In genomic region chr2:70270323-70270722, GRCh38 we compare ENCODE assay signal across 1 cellular context.
TF ChIP-seq lines count a peak whose summit lies in the region.

No MANE protein-coding gene starts in this region.

TF ChIP-seq in HepG2, 621 proteins besides CTCF, POLR2A, EP300 and RAD21:
- TF ChIP-seq ISX (CRISPR knock-in tag; conservative IDR thresholded peaks at IDR 0.05) (no peak), IRF1 (CRISPR knock-in tag; IDR thresholded peaks at IDR 0.05; ENCODE audit: low read depth) (no peak), ZNF276 (CRISPR knock-in tag; IDR thresholded peaks at IDR 0.05; ENCODE audit: low read depth) (no peak), RFX3 (CRISPR knock-in tag; IDR thresholded peaks at IDR 0.05) (no peak), ZSCAN5A (CRISPR knock-in tag; IDR thresholded peaks at IDR 0.05; ENCODE audit: borderline replicate concordance) (no peak), PAF1 (CRISPR knock-in tag; IDR thresholded peaks at IDR 0.05) (no peak), GZF1 (CRISPR knock-in tag; IDR thresholded peaks at IDR 0.05) (0 out of 2 replicates have a peak, but pooled peaks have one; percentile 26), HNF1B (CRISPR knock-in tag; IDR thresholded peaks at IDR 0.05) (0 out of 2 replicates have a peak, but pooled peaks have one; percentile 9), ASH2L (IDR thresholded peaks at IDR 0.05; ENCODE audit: insufficient read length, low read depth, low read length) (peak; percentile 6), ZEB1 (IDR thresholded peaks at IDR 0.05; ENCODE audit: insufficient replicate concordance, low read depth) (no peak), ZNF317 (CRISPR knock-in tag; IDR thresholded peaks at IDR 0.05) (no peak), MTF1 (CRISPR knock-in tag; IDR thresholded peaks at IDR 0.05) (no peak), PHF5A (CRISPR knock-in tag; IDR thresholded peaks at IDR 0.05; ENCODE audit: low read depth, unreplicated experiment) (no peak), CHD2 (IDR thresholded peaks at IDR 0.05; ENCODE audit: low read depth, low read length) (no peak), RAD51 (IDR thresholded peaks at IDR 0.05; ENCODE audit: borderline replicate concordance) (peak; percentile 19; the same call in 1 of the 2 replicates), ZNF446 (CRISPR knock-in tag; IDR thresholded peaks at IDR 0.05) (no peak), USF2 (IDR thresholded peaks at IDR 0.05; ENCODE audit: low read depth, low read length) (no peak; the same call in 1 of the 2 replicates), USF2 (CRISPR knock-in tag; IDR thresholded peaks at IDR 0.05; ENCODE audit: borderline replicate concordance) (peak; percentile 61; the same call in 1 of the 2 replicates), TOE1 (CRISPR knock-in tag; IDR thresholded peaks at IDR 0.05) (no peak), KDM4B (CRISPR knock-in tag; IDR thresholded peaks at IDR 0.05) (no peak), GLI4 (CRISPR knock-in tag; IDR thresholded peaks at IDR 0.05; ENCODE audit: borderline replicate concordance) (no peak)
- TF ChIP-seq, protein P1, sequence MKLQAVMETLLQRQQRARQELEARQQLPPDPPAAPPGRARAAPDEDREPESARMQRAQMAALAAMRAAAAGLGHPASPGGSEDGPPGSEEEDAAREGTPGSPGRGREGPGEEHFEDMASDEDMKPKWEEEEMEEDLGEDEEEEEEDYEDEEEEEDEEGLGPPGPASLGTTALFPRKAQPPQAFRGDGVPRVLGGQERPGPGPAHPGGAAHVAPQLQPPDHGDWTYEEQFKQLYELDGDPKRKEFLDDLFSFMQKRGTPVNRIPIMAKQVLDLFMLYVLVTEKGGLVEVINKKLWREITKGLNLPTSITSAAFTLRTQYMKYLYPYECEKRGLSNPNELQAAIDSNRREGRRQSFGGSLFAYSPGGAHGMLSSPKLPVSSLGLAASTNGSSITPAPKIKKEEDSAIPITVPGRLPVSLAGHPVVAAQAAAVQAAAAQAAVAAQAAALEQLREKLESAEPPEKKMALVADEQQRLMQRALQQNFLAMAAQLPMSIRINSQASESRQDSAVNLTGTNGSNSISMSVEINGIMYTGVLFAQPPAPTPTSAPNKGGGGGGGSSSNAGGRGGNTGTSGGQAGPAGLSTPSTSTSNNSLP (IDR thresholded peaks at IDR 0.05; ENCODE audit: low read depth, low read length): no peak
- TF ChIP-seq, protein P2, sequence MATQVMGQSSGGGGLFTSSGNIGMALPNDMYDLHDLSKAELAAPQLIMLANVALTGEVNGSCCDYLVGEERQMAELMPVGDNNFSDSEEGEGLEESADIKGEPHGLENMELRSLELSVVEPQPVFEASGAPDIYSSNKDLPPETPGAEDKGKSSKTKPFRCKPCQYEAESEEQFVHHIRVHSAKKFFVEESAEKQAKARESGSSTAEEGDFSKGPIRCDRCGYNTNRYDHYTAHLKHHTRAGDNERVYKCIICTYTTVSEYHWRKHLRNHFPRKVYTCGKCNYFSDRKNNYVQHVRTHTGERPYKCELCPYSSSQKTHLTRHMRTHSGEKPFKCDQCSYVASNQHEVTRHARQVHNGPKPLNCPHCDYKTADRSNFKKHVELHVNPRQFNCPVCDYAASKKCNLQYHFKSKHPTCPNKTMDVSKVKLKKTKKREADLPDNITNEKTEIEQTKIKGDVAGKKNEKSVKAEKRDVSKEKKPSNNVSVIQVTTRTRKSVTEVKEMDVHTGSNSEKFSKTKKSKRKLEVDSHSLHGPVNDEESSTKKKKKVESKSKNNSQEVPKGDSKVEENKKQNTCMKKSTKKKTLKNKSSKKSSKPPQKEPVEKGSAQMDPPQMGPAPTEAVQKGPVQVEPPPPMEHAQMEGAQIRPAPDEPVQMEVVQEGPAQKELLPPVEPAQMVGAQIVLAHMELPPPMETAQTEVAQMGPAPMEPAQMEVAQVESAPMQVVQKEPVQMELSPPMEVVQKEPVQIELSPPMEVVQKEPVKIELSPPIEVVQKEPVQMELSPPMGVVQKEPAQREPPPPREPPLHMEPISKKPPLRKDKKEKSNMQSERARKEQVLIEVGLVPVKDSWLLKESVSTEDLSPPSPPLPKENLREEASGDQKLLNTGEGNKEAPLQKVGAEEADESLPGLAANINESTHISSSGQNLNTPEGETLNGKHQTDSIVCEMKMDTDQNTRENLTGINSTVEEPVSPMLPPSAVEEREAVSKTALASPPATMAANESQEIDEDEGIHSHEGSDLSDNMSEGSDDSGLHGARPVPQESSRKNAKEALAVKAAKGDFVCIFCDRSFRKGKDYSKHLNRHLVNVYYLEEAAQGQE (IDR thresholded peaks at IDR 0.05; ENCODE audit: borderline replicate concordance in 1 of 2, low read depth in 1 of 2, low read length in 2 of 2): no peak
- TF ChIP-seq, protein P3, sequence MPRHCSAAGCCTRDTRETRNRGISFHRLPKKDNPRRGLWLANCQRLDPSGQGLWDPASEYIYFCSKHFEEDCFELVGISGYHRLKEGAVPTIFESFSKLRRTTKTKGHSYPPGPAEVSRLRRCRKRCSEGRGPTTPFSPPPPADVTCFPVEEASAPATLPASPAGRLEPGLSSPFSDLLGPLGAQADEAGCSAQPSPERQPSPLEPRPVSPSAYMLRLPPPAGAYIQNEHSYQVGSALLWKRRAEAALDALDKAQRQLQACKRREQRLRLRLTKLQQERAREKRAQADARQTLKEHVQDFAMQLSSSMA (CRISPR knock-in tag; IDR thresholded peaks at IDR 0.05): peak; percentile 58; the same call in 1 of the 2 replicates
- TF ChIP-seq, protein P4, sequence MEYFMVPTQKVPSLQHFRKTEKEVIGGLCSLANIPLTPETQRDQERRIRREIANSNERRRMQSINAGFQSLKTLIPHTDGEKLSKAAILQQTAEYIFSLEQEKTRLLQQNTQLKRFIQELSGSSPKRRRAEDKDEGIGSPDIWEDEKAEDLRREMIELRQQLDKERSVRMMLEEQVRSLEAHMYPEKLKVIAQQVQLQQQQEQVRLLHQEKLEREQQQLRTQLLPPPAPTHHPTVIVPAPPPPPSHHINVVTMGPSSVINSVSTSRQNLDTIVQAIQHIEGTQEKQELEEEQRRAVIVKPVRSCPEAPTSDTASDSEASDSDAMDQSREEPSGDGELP (IDR thresholded peaks at IDR 0.05; ENCODE audit: borderline replicate concordance, low read depth): 0 out of 2 replicates have a peak, but pooled peaks have one; percentile 41
- TF ChIP-seq, protein P5, sequence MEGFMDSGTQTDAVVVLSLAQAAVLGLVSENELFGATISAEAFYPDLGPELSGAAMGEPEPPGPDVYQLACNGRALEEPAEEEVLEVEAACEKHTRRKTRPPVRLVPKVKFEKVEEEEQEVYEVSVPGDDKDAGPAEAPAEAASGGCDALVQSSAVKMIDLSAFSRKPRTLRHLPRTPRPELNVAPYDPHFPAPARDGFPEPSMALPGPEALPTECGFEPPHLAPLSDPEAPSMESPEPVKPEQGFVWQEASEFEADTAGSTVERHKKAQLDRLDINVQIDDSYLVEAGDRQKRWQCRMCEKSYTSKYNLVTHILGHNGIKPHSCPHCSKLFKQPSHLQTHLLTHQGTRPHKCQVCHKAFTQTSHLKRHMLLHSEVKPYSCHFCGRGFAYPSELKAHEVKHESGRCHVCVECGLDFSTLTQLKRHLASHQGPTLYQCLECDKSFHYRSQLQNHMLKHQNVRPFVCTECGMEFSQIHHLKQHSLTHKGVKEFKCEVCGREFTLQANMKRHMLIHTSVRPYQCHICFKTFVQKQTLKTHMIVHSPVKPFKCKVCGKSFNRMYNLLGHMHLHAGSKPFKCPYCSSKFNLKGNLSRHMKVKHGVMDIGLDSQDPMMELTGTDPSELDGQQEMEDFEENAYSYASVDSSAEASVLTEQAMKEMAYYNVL (CRISPR knock-in tag; IDR thresholded peaks at IDR 0.05; ENCODE audit: borderline replicate concordance): no peak
- TF ChIP-seq, protein P6, sequence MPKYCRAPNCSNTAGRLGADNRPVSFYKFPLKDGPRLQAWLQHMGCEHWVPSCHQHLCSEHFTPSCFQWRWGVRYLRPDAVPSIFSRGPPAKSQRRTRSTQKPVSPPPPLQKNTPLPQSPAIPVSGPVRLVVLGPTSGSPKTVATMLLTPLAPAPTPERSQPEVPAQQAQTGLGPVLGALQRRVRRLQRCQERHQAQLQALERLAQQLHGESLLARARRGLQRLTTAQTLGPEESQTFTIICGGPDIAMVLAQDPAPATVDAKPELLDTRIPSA (CRISPR knock-in tag; IDR thresholded peaks at IDR 0.05; ENCODE audit: borderline replicate concordance): no peak
